ENCODE assay signal across 13 cellular contexts in the genomic region with DNA sequence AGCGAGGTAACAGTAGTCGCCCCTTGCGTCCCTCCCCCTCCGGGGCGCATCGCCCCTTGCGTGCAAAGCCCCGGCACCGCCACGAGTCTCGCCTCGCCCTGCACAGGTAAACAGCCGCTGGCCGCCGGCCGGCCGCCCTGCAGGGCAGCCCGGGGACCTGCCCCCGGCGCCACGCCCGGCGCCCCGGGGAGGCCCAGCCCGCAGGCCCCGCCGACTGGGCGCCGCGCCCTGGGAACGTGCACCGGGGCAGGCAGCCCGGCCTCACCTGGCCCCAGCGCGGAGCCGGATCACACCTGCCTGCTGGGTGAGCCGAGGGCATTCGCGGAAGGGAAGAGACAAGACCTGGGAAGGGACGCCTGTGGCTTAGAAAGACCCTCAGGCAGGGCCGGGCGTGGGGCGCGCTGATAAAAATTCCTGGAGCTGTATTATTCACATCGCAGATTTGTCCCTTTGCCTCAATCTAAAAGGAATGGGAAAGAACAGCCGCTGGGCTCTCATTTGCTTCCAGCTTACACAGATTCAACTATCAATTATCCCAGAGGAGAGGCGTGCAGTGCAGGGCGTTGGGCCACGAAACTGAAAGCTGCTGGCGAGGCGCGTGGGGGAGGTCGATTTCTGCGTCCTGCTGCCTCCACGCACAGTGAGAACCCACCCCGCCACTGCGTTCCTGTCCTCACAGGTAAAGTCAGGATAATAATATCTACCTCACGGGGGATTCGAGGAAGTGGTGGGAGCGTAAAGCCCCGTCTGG.
A peak's percentile ranks its signal among the peaks of the same experiment; 100 is the strongest.
DNase-seq lines count a peak whose midpoint lies in the region; ATAC-seq and TF ChIP-seq lines count a peak whose summit lies in the region.
"Had no signal": no experiment of that assay in that cellular context is flagged by ENCODE, and none has a peak within 500 bp of the region (broad histone marks: within the 10 kb centered on the region; RNA-seq: fewer than 3 reads in every experiment).

No MANE protein-coding gene starts in this region.

- ATAC-seq in lower lobe of right lung (peak; percentile 75 to 84), HG02623 (IDR thresholded peaks at IDR 0.05; ENCODE audit: unreplicated experiment) (no peak)
- ATAC-seq: left cardiac atrium had no signal

- no peaks in the 10 kb centered on the region for H3K36me3 ChIP-seq in lower lobe of right lung
- H3K36me3 ChIP-seq: MG63 had no signal

- H3K9me3 ChIP-seq in lower lobe of right lung = no peaks in the 10 kb centered on the region
- H3K9me3 ChIP-seq: MG63, tibial artery had no signal

- peak overlapping the region; percentile 33 for H3K27ac ChIP-seq in 22Rv1
- H3K27ac ChIP-seq in lower lobe of right lung = no peak overlapping the region
- H3K27ac ChIP-seq: tibial artery had no signal

- H3K4me1 Mint-ChIP-seq in activated T-cell treated with anti-CD3 and anti-CD28 coated beads, Interleukin-2, amount 50 U/mL, for 24 hours (ENCODE audit: low read depth) = peaks cover 2% of the 10 kb centered on the region

- no peaks in the 10 kb centered on the region for H3K27me3 ChIP-seq in lower lobe of right lung (ENCODE audit: low read depth)
- H3K27me3 ChIP-seq: MG63, tibial artery had no signal

- no peaks in the 10 kb centered on the region for H3K4me1 ChIP-seq in lower lobe of right lung
- H3K4me1 ChIP-seq: tibial artery had no signal

- TF ChIP-seq CTCF in 22Rv1 (IDR thresholded peaks at IDR 0.05) (no peak), lower lobe of right lung (IDR thresholded peaks at IDR 0.05) (no peak)

- H3K27ac Mint-ChIP-seq in activated T-cell treated with anti-CD3 and anti-CD28 coated beads, Interleukin-2, amount 50 U/mL, for 24 hours = no peak overlapping the region

- no peaks in the 10 kb centered on the region for H3K36me3 Mint-ChIP-seq in activated T-cell treated with anti-CD3 and anti-CD28 coated beads, Interleukin-2, amount 50 U/mL, for 24 hours (ENCODE audit: low read depth)

- DNase-seq in HPDE6-E6E7 (ENCODE audit: extremely low spot score) (peak; percentile 33), SW480 (ENCODE audit: low spot score) (peak; percentile 65), lower lobe of right lung (peak; percentile 63), D341Med (ENCODE audit: low spot score) (no peak), NCI-H82 (lab: John Stamatoyannopoulos, UW) (no peak)
- DNase-seq in activated T-cell treated with anti-CD3 and anti-CD28 coated beads, Interleukin-2, amount 50 U/mL, for 24 hours = no peak
- DNase-seq: activated naive CD4-positive, alpha-beta T cell treated with Interleukin-2 at 50 U/mL for 16 hours; glutamatergic neuron; left cardiac atrium; MG63; tibial artery had no signal

- no peak overlapping the region for H3K4me3 ChIP-seq in lower lobe of right lung
- H3K4me3 ChIP-seq: MG63, tibial artery had no signal

- no peaks in the 10 kb centered on the region for H3K9me3 Mint-ChIP-seq in activated T-cell treated with anti-CD3 and anti-CD28 coated beads, Interleukin-2, amount 50 U/mL, for 24 hours

- no peak overlapping the region for H3K4me3 Mint-ChIP-seq in activated T-cell treated with anti-CD3 and anti-CD28 coated beads, Interleukin-2, amount 50 U/mL, for 24 hours

- intact Hi-C loops in lower lobe of right lung (cut with DNase I) = no loop called here

- H3K27me3 Mint-ChIP-seq in activated T-cell treated with anti-CD3 and anti-CD28 coated beads, Interleukin-2, amount 50 U/mL, for 24 hours = peaks cover 10% of the 10 kb centered on the region

Comparison
In these comparisons a context has a peak if more than half of its experiments do, and no peak if none do; other contexts are left out.
1. DNase-seq: peak in HPDE6-E6E7 (single experiment), SW480 (single experiment) and lower lobe of right lung (single experiment); none in activated T-cell treated with anti-CD3 and anti-CD28 coated beads, Interleukin-2, amount 50 U/mL, for 24 hours (single experiment), D341Med (single experiment) and NCI-H82 (single experiment).